In the genomic region with DNA sequence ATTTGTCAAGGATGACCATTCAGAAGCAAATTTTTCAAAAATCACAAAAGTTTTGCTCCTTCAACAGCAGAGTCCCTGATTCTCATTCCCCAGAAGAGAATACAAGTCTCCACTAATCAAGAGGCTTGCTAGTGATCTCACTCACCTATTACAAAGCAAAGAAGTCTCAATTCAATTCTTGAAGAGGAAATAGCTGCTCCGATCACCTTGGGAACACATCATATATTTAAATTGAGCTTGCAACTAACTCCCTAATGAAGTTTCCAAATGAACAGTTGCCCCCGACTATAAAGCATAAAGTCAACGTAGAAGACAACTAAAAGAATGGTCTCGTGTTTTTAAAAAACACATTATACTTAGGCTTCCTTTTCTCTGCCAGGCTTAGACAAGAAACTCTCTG, we compare ENCODE assay signal across 10 cellular contexts. TPM values are rescaled to one million over a fixed set of nuclear protein-coding genes. Genes with fewer than 3 reads are reported as not detected.
A peak's percentile ranks its signal among the peaks of the same experiment; 100 is the strongest.
DNase-seq lines count a peak whose midpoint lies in the region; ATAC-seq and TF ChIP-seq lines count a peak whose summit lies in the region.
"Had no signal": no experiment of that assay in that cellular context is flagged by ENCODE, and none has a peak within 500 bp of the region (broad histone marks: within the 10 kb centered on the region; RNA-seq: fewer than 3 reads in every experiment).

No MANE protein-coding gene starts in this region.

- in situ Hi-C loops in transverse colon (cut with MboI; ENCODE audit: low pct_ligation_motif_present in 1 of 4, low pct_unique_long_range_greater_than_20kb in 1 of 4, low sequenced_read_pairs in 3 of 4): loop anchor here in 1 of 4 donors (25.0 kb wide), 1 partner anchor 257 kb away; no protein-coding TSS in a partner anchor

- no peaks in the 10 kb centered on the region for H3K9me3 ChIP-seq in mucosa of rectum (ENCODE audit: control insufficient read depth in 2 of 2, low read length in 2 of 2)
- H3K9me3 ChIP-seq in transverse colon: no peaks in the 10 kb centered on the region

- H3K4me1 Mint-ChIP-seq in activated T-cell treated with anti-CD3 and anti-CD28 coated beads, Interleukin-2, amount 50 U/mL, for 4 hours (ENCODE audit: low read depth): peaks cover 10% of the 10 kb centered on the region

- H3K4me3 ChIP-seq in coronary artery (peak overlapping the region; percentile 84), mucosa of rectum (ENCODE audit: low read length in 2 of 2) (peak overlapping the region; percentile 6 to 71), transverse colon (peak overlapping the region in 2 of 4 donors; percentile 63 to 69)

- H3K27ac ChIP-seq in coronary artery (peak overlapping the region; percentile 92 to 96), mucosa of rectum (ENCODE audit: low read depth in 2 of 2, low read length in 2 of 2) (no peak overlapping the region), transverse colon (peak overlapping the region in 3 of 4 donors; percentile 10 to 83 (median 24))

- no peak for ATAC-seq in activated T-cell treated with anti-CD3 and anti-CD28 coated beads, Interleukin-2, amount 50 U/mL, for 4 hours
- ATAC-seq in GM18873 (IDR thresholded peaks at IDR 0.05; ENCODE audit: low FRiP score, unreplicated experiment): no peak

- H3K4me3 Mint-ChIP-seq in activated T-cell treated with anti-CD3 and anti-CD28 coated beads, Interleukin-2, amount 50 U/mL, for 4 hours: peak overlapping the region; percentile 76

- WGBS in transverse colon (ENCODE audit: low coverage in 1 of 2), 2 donors: 38% methylated on average over 3 to 4 of the region's 4 CpGs

- no peak for TF ChIP-seq EP300 in transverse colon (IDR thresholded peaks at IDR 0.05; ENCODE audit: low read depth)

- intact Hi-C loops in transverse colon (cut with DNase I; ENCODE audit: low total_unique reads) (no loop called here), posterior cingulate gyrus (cut with DNase I) (loop anchor here (5.0 to 10.0 kb wide), 3 partner anchors 130 to 520 kb away; partner anchors contain the start of gene RICTOR)

- H3K9ac ChIP-seq in mucosa of rectum (ENCODE audit: low read depth in 1 of 2, low read length in 2 of 2): no peak overlapping the region

- H3K27me3 Mint-ChIP-seq in activated T-cell treated with anti-CD3 and anti-CD28 coated beads, Interleukin-2, amount 50 U/mL, for 4 hours (ENCODE audit: low read depth): peaks cover 47% of the 10 kb centered on the region

- no peaks in the 10 kb centered on the region for H3K36me3 Mint-ChIP-seq in activated T-cell treated with anti-CD3 and anti-CD28 coated beads, Interleukin-2, amount 50 U/mL, for 4 hours (ENCODE audit: insufficient read depth)

- TF ChIP-seq POLR2A in transverse colon (IDR thresholded peaks at IDR 0.05): no peak

- H3K4me1 ChIP-seq in mucosa of rectum (ENCODE audit: control insufficient read depth in 2 of 2, insufficient read depth in 2 of 2, low read length in 2 of 2): peaks cover 0 to 6% of the 10 kb centered on the region in 2 donors
- peaks cover 0 to 13% (median 0%) of the 10 kb centered on the region in 4 donors for H3K4me1 ChIP-seq in transverse colon

- no peak for DNase-seq in activated T-cell treated with anti-CD3 and anti-CD28 coated beads, Interleukin-2, amount 50 U/mL, for 4 hours
- DNase-seq in activated T-cell treated with anti-CD3 and anti-CD28 coated beads, Interleukin-2, amount 50 U/mL, for 48 hours: no peak
- no peak for DNase-seq in coronary artery (ENCODE audit: low spot score)
- no peak for DNase-seq in transverse colon
- DNase-seq in posterior cingulate gyrus: no peak
- DNase-seq in activated CD4-positive, CD25-positive, alpha-beta regulatory T cell (lab: John Stamatoyannopoulos, UW): no peak
- DNase-seq: activated gamma-delta T cell; stimulated activated CD4-positive, alpha-beta T cell treated with anti-CD3 and anti-CD28 coated beads, Interleukin-2, amount 100 ng/mL, for 24 hours had no signal

- no peaks in the 10 kb centered on the region for H3K36me3 ChIP-seq in mucosa of rectum (ENCODE audit: control insufficient read depth in 2 of 2, insufficient read depth in 2 of 2, low read length in 2 of 2)
- H3K36me3 ChIP-seq in transverse colon: no peaks in the 10 kb centered on the region

- TF ChIP-seq CTCF in coronary artery (IDR thresholded peaks at IDR 0.05) (no peak), transverse colon (IDR thresholded peaks at IDR 0.05) (no peak)

- H3K27me3 ChIP-seq in mucosa of rectum (ENCODE audit: control insufficient read depth in 2 of 2, insufficient read depth in 2 of 2, low read length in 2 of 2) (peaks cover 11 to 15% of the 10 kb centered on the region in 2 donors), transverse colon (peaks cover 58% of the 10 kb centered on the region)

- H3K9me3 Mint-ChIP-seq in activated T-cell treated with anti-CD3 and anti-CD28 coated beads, Interleukin-2, amount 50 U/mL, for 4 hours: no peaks in the 10 kb centered on the region

RNA-seq across cellular contexts. Expression of gene LIFR, which starts 1.6 kb away (rescaled TPM):
- total RNA-seq in activated T-cell treated with anti-CD3 and anti-CD28 coated beads, Interleukin-2, amount 50 U/mL, for 4 hours: under 1 TPM; 0.23 to 0.43 (median 0.24) TPM
- total RNA-seq in transverse colon: 10 to 100 TPM in 3 of 4 donors, 1 to 10 TPM in 1; 4.9 to 28.1 (median 12.8) TPM

Comparison
In these comparisons a context has a peak if more than half of its experiments do, and no peak if none do; other contexts are left out.
1. H3K27ac ChIP-seq: peak in coronary artery (2 of 2) and transverse colon (3 of 4); none in mucosa of rectum (0 of 2).
2. RNA of gene LIFR, which starts 1.6 kb away (total RNA-seq): 4.9 to 28.1 TPM in transverse colon; 0.23 to 0.43 TPM in activated T-cell treated with anti-CD3 and anti-CD28 coated beads, Interleukin-2, amount 50 U/mL, for 4 hours; every median in the first group is over 4 times any median in the second.